1 cellular context compared by ENCODE assay signal in the genomic region with DNA sequence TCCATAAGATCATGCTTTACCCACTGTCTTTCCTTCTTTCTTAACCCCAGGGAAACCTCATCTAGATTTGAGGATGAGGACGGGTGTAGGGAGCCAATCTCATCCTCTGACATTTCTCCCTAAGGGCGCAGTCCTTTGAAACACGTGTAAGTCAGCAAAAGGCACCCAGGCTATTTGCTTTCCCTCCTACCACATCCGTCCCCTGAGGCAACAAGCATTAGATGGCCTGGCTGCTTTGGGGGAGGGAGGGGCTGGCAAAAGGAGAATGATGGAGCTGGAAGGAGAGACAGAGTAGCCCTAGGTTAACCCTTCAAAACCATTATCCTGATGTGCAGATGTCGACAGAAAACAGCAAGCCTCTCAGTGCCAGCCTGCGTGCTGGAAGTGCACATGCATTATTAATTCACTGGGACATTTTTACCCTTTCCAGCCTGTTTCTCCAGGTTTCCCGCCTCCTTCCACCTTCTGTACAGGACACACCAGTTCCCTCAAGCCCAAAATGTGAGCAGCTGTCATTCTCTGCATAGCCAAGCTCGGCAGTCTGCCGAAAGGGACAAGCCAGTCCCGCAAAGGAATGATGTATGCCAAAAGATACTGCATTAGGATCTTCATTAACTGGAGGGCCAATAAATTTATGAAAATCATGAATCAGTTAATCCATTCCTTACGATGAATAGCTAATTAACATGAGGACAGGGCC.
TF ChIP-seq lines count a peak whose summit lies in the region.

No MANE protein-coding gene starts in this region.

TF ChIP-seq in H1, 55 proteins besides CTCF, POLR2A, EP300 and RAD21 (continued from another document):
- TF ChIP-seq HDAC2 (IDR thresholded peaks at IDR 0.05; ENCODE audit: borderline replicate concordance in 1 of 2, low read depth in 2 of 2, low read length in 2 of 2) (no peak), GABPA (IDR thresholded peaks at IDR 0.05; ENCODE audit: borderline replicate concordance, insufficient read depth, low read length) (no peak), PHF8 (conservative IDR thresholded peaks at IDR 0.05; ENCODE audit: low read depth, low read length) (no peak), KDM1A (IDR thresholded peaks at IDR 0.05; ENCODE audit: borderline replicate concordance, low read length) (no peak), ASH2L (IDR thresholded peaks at IDR 0.05; ENCODE audit: low read length) (no peak), CEBPB (IDR thresholded peaks at IDR 0.05; ENCODE audit: low read depth, low read length) (no peak), CREB1 (IDR thresholded peaks at IDR 0.05) (no peak), SIX5 (IDR thresholded peaks at IDR 0.05; ENCODE audit: low read depth, low read length) (no peak), SRF (IDR thresholded peaks at IDR 0.05; ENCODE audit: low read depth, low read length) (no peak), RXRA (IDR thresholded peaks at IDR 0.05; ENCODE audit: insufficient read depth, low read depth, low read length) (no peak), POU5F1 (IDR thresholded peaks at IDR 0.05; ENCODE audit: low read depth, low read length) (no peak), POLR2AphosphoS5 (IDR thresholded peaks at IDR 0.05; ENCODE audit: low read depth, low read length) (no peak)
- TF ChIP-seq, protein P1, sequence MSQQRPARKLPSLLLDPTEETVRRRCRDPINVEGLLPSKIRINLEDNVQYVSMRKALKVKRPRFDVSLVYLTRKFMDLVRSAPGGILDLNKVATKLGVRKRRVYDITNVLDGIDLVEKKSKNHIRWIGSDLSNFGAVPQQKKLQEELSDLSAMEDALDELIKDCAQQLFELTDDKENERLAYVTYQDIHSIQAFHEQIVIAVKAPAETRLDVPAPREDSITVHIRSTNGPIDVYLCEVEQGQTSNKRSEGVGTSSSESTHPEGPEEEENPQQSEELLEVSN (IDR thresholded peaks at IDR 0.05), result no peak
